In genomic region chr12:118034429-118035193, GRCh38 we compare ENCODE assay signal across 8 cellular contexts. TPM values are rescaled to one million over a fixed set of nuclear protein-coding genes. Genes with fewer than 3 reads are reported as not detected.
DNase-seq lines count a peak whose midpoint lies in the region; ATAC-seq, FAIRE-seq and TF ChIP-seq lines count a peak whose summit lies in the region.

No MANE protein-coding gene starts in this region.

- H3K27ac ChIP-seq in left ventricle myocardium inferior (replicated peaks), result peak overlapping the region; percentile 6
- H3K27ac ChIP-seq in testis, result no peak overlapping the region

- peak; percentile 36; the same call in 1 of the 2 replicates for TF ChIP-seq CTCF in LNCAP (IDR thresholded peaks at IDR 0.05)
- TF ChIP-seq CTCF in left ventricle myocardium inferior (IDR thresholded peaks at IDR 0.05; ENCODE audit: borderline replicate concordance), result peak; percentile 47
- peak in 1 of 3 experiments; percentile 9 for TF ChIP-seq CTCF in testis (IDR thresholded peaks at IDR 0.05)

- H3K27me3 ChIP-seq in left ventricle myocardium inferior (ENCODE audit: low read depth) (no peaks in the 10 kb centered on the region), testis (no peaks in the 10 kb centered on the region)

- no peak for FAIRE-seq in GM19239 (lab: Jason Lieb, UNC)

- no peaks in the 10 kb centered on the region for H3K27me3 Mint-ChIP-seq in activated CD8-positive, alpha-beta T cell treated with anti-CD3 and anti-CD28 coated beads, Interleukin-2, amount 10 ng/mL, durations not matched to agents 7 days and 5 days (ENCODE audit: low read depth)

- TF ChIP-seq POLR2A in testis (IDR thresholded peaks at IDR 0.05), result no peak

- POLR2A ChIA-PET in activated CD8-positive, alpha-beta T cell treated with anti-CD3 and anti-CD28 coated beads, Interleukin-2, amount 10 ng/mL, durations not matched to agents 7 days and 5 days (lab: Charles Lee), result interaction anchor here (1.1 kb wide), 1 partner anchor 18 kb away, joined by 3 read pairs; no protein-coding TSS in a partner anchor

- DNase-seq in DMS153 (lab: John Stamatoyannopoulos, UW) (peak; percentile 36), left ventricle myocardium inferior (no peak), testis (peak; percentile 36), activated gamma-delta T cell treated with Interleukin-2 at 50 U/mL for 16 hours (no peak), GM19239 (ENCODE audit: insufficient read length, low spot score) (no peak)
- no peak for DNase-seq in activated CD8-positive, alpha-beta T cell treated with anti-CD3 and anti-CD28 coated beads, Interleukin-2, amount 10 ng/mL, durations not matched to agents 7 days and 5 days

- peaks cover 76% of the 10 kb centered on the region for H3K36me3 Mint-ChIP-seq in activated CD8-positive, alpha-beta T cell treated with anti-CD3 and anti-CD28 coated beads, Interleukin-2, amount 10 ng/mL, durations not matched to agents 7 days and 5 days (ENCODE audit: low read depth)

- intact Hi-C loops in left ventricle myocardium inferior (cut with micrococcal nuclease), result no loop called here
- intact Hi-C loops in testis (cut with DNase I; ENCODE audit: low total_unique reads), result no loop called here

- 88 to 92% methylated on average over 5 of the region's 5 CpGs for WGBS in testis, 2 donors

- peak overlapping the region; percentile 37 for H3K27ac Mint-ChIP-seq in activated CD8-positive, alpha-beta T cell treated with anti-CD3 and anti-CD28 coated beads, Interleukin-2, amount 10 ng/mL, durations not matched to agents 7 days and 5 days

- H3K4me1 ChIP-seq in left ventricle myocardium inferior (peaks cover 17% of the 10 kb centered on the region), testis (no peaks in the 10 kb centered on the region)

- H3K36me3 ChIP-seq in left ventricle myocardium inferior, result peaks cover 87% of the 10 kb centered on the region
- H3K36me3 ChIP-seq in testis (ENCODE audit: low read depth, missing control alignments), result no peaks in the 10 kb centered on the region

- H3K4me3 ChIP-seq in left ventricle myocardium inferior (no peak overlapping the region), testis (no peak overlapping the region)

- no peaks in the 10 kb centered on the region for H3K9me3 ChIP-seq in left ventricle myocardium inferior (replicated peaks)
- H3K9me3 ChIP-seq in testis, result no peaks in the 10 kb centered on the region

- ATAC-seq in activated CD8-positive, alpha-beta T cell treated with anti-CD3 and anti-CD28 coated beads, Interleukin-2, amount 10 ng/mL, durations not matched to agents 7 days and 5 days, result no peak
- ATAC-seq in HG03025 (IDR thresholded peaks at IDR 0.05; ENCODE audit: low FRiP score, unreplicated experiment), result no peak

- CTCF ChIA-PET in activated CD8-positive, alpha-beta T cell treated with anti-CD3 and anti-CD28 coated beads, Interleukin-2, amount 10 ng/mL, durations not matched to agents 7 days and 5 days (lab: Charles Lee), result interaction anchor here (0.6 to 1.8 kb wide), 4 partner anchors 12 to 160 kb away, joined by 3 to 7 read pairs (median 4); no protein-coding TSS in a partner anchor

- no peaks in the 10 kb centered on the region for H3K9me3 Mint-ChIP-seq in activated CD8-positive, alpha-beta T cell treated with anti-CD3 and anti-CD28 coated beads, Interleukin-2, amount 10 ng/mL, durations not matched to agents 7 days and 5 days (ENCODE audit: insufficient read depth)

- peaks cover 8% of the 10 kb centered on the region for H3K4me1 Mint-ChIP-seq in activated CD8-positive, alpha-beta T cell treated with anti-CD3 and anti-CD28 coated beads, Interleukin-2, amount 10 ng/mL, durations not matched to agents 7 days and 5 days (ENCODE audit: low read depth)

- no peak overlapping the region for H3K4me3 Mint-ChIP-seq in activated CD8-positive, alpha-beta T cell treated with anti-CD3 and anti-CD28 coated beads, Interleukin-2, amount 10 ng/mL, durations not matched to agents 7 days and 5 days

RNA-seq across cellular contexts. Expression of gene RFC5, which starts 18.1 kb away (rescaled TPM):
- total RNA-seq in activated CD8-positive, alpha-beta T cell treated with anti-CD3 and anti-CD28 coated beads, Interleukin-2, amount 10 ng/mL, durations not matched to agents 7 days and 5 days, result 10 to 100 TPM; 52.5 to 57.6 TPM
- total RNA-seq in left ventricle myocardium inferior (4.4 TPM), testis (10 to 100 TPM; 20.9 to 23.0 TPM)
- 20.0 TPM for polyA plus RNA-seq in testis (ENCODE audit: insufficient read depth, low read depth, low replicate concordance)

RNA-seq across cellular contexts. Expression of gene WSB2, which starts 26.4 kb away (rescaled TPM):
- 10 to 100 TPM; 44.6 to 45.0 TPM for total RNA-seq in activated CD8-positive, alpha-beta T cell treated with anti-CD3 and anti-CD28 coated beads, Interleukin-2, amount 10 ng/mL, durations not matched to agents 7 days and 5 days
- total RNA-seq in left ventricle myocardium inferior (100 TPM), testis (10 to 100 TPM; 59.4 to 81.6 TPM)
- 54.5 TPM for polyA plus RNA-seq in testis (ENCODE audit: insufficient read depth, low read depth, low replicate concordance)

Comparison
In these comparisons a context has a peak if more than half of its experiments do, and no peak if none do; other contexts are left out.
1. DNase-seq: peak in DMS153 (single experiment) and testis (single experiment); none in activated CD8-positive, alpha-beta T cell treated with anti-CD3 and anti-CD28 coated beads, Interleukin-2, amount 10 ng/mL, durations not matched to agents 7 days and 5 days (single experiment), left ventricle myocardium inferior (single experiment), activated gamma-delta T cell treated with Interleukin-2 at 50 U/mL for 16 hours (single experiment) and GM19239 (single experiment).